ENCODE assay signal across 8 cellular contexts in the genomic region with DNA sequence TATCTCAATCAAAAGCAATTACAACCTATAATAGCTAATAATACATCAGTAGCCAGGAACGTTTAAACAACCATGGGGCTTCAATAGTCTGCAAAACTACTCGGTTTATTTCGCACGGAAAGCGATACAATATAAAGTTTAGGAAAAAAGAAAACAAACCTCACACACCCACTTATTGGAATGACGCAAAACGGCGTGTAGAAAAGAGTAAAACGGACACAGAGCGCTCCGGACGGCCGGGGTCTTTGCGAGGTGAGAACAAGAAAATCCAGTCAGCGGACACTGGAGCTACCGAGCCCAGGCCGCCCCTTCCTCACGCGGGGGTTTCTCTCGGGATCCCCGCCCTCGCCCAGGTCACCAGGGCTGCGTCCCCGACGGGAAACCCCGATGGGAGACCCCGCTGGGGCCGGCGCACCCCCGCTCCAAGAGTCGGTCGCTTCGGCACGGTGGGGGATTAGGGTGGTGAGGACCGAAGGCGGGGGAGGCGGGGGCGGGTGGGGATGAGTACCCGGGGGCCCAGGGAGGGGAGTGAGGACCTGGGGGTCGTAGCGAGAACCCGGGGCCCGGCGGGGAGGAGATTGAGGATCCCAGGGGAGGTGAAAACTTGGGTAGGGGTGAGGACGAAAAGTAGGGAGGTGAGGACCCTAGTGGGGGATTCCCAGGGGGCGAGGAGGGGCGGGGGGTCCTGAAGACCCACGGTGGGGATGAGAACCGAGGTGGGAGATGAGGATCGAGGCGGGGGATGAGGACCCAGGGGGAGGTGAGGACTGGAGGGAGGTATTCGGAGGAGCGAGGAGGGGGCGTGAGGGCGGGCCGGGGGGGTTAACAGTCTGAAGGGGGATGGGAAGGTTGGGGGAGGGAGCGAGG. TPM values are rescaled to one million over a fixed set of nuclear protein-coding genes. Genes with fewer than 3 reads are reported as not detected.
A peak's percentile ranks its signal among the peaks of the same experiment; 100 is the strongest.
DNase-seq lines count a peak whose midpoint lies in the region; ATAC-seq and TF ChIP-seq lines count a peak whose summit lies in the region.

No MANE protein-coding gene starts in this region.

- H3K4me1 ChIP-seq in adrenal gland (replicated peaks in 1 of 2) (peaks cover 9 to 32% of the 10 kb centered on the region in 2 donors), thyroid gland (peaks cover 5 to 13% of the 10 kb centered on the region in 2 donors)

- H3K9me3 ChIP-seq in adrenal gland (replicated peaks in 1 of 3) (no peaks in the 10 kb centered on the region), thyroid gland (no peaks in the 10 kb centered on the region)

- POLR2A ChIA-PET in activated CD4-positive, alpha-beta T cell treated with anti-CD3 and anti-CD28 coated beads for 36 hours (lab: Charles Lee) = interaction anchor here (0.6 to 0.7 kb wide), 2 partner anchors 10 to 362 kb away, joined by 3 read pairs; no protein-coding TSS in a partner anchor

- CTCF ChIA-PET in activated CD4-positive, alpha-beta T cell treated with anti-CD3 and anti-CD28 coated beads for 36 hours (lab: Charles Lee) = no interaction called here

- no peaks in the 10 kb centered on the region for H3K9me3 Mint-ChIP-seq in activated CD4-positive, alpha-beta T cell treated with anti-CD3 and anti-CD28 coated beads for 36 hours (ENCODE audit: low read depth)

- intact Hi-C loops in activated CD4-positive, alpha-beta T cell treated with anti-CD3 and anti-CD28 coated beads for 36 hours (cut with DNase I, micrococcal nuclease) = loop anchor here (2.0 to 5.0 kb wide), 7 partner anchors 151 to 1067 kb away; a partner anchor contains a TSS
- intact Hi-C loops in adrenal gland (cut with DNase I) (loop anchor here in 1 of 2 donors (10.0 kb wide), 1 partner anchor 93 kb away; no protein-coding TSS in a partner anchor), thyroid gland (cut with DNase I) (no loop called here)

- H3K27me3 ChIP-seq in adrenal gland (no peaks in the 10 kb centered on the region), thyroid gland (no peaks in the 10 kb centered on the region)

- no peak for DNase-seq in activated CD4-positive, alpha-beta T cell treated with anti-CD3 and anti-CD28 coated beads for 36 hours
- no peak for DNase-seq in activated CD4-positive, alpha-beta T cell treated with anti-CD3 and anti-CD28 coated beads, Interleukin-2, amount 50 U/mL, for 1 hour
- peak in 1 of 7 donors; percentile 37 for DNase-seq in adrenal gland
- peak; percentile 0 for DNase-seq in kidney glomerular epithelial cell (lab: John Stamatoyannopoulos, UW)
- DNase-seq in thyroid gland = no peak
- no peak for DNase-seq in NCI-H146 (lab: John Stamatoyannopoulos, UW)

- peak overlapping the region; percentile 87 for H3K4me3 Mint-ChIP-seq in activated CD4-positive, alpha-beta T cell treated with anti-CD3 and anti-CD28 coated beads for 36 hours

- H3K27me3 Mint-ChIP-seq in activated CD4-positive, alpha-beta T cell treated with anti-CD3 and anti-CD28 coated beads for 36 hours = no peaks in the 10 kb centered on the region

- H3K4me3 ChIP-seq in adrenal gland (peak overlapping the region in 2 of 4 donors; percentile 68 to 100), thyroid gland (replicated peaks in 1 of 3) (peak overlapping the region; percentile 84 to 99 (median 99))

- WGBS in adrenal gland, 4 donors = 1 to 2% (median 1%) methylated on average over 26 to 57 of the region's 57 CpGs
- 1% methylated on average over 37 to 46 of the region's 57 CpGs for WGBS in thyroid gland, 2 donors

- peaks cover 39% of the 10 kb centered on the region for H3K4me1 Mint-ChIP-seq in activated CD4-positive, alpha-beta T cell treated with anti-CD3 and anti-CD28 coated beads for 36 hours

- TF ChIP-seq CTCF in adrenal gland (IDR thresholded peaks at IDR 0.05) = no peak
- no peak for TF ChIP-seq CTCF in thyroid gland (IDR thresholded peaks at IDR 0.05)

- no peak for ATAC-seq in activated CD4-positive, alpha-beta T cell treated with anti-CD3 and anti-CD28 coated beads for 36 hours
- ATAC-seq in GM21737 (IDR thresholded peaks at IDR 0.05; ENCODE audit: unreplicated experiment) (no peak), GM21717 (IDR thresholded peaks at IDR 0.05; ENCODE audit: unreplicated experiment) (no peak)

- TF ChIP-seq POLR2A in adrenal gland (IDR thresholded peaks at IDR 0.05) (no peak), thyroid gland (IDR thresholded peaks at IDR 0.05) (no peak)

- H3K36me3 Mint-ChIP-seq in activated CD4-positive, alpha-beta T cell treated with anti-CD3 and anti-CD28 coated beads for 36 hours (ENCODE audit: low read depth) = peaks cover 27% of the 10 kb centered on the region

- H3K27ac Mint-ChIP-seq in activated CD4-positive, alpha-beta T cell treated with anti-CD3 and anti-CD28 coated beads for 36 hours = peak overlapping the region; percentile 82

- H3K27ac ChIP-seq in adrenal gland (peak overlapping the region in 3 of 5 donors; percentile 89 to 100 (median 96)), thyroid gland (peak overlapping the region in 2 of 3 donors; percentile 97 to 99)

- H3K36me3 ChIP-seq in adrenal gland (replicated peaks in 1 of 2) (peaks cover 0 to 8% of the 10 kb centered on the region in 2 donors), thyroid gland (peaks cover 0 to 5% of the 10 kb centered on the region in 2 donors)

RNA-seq across cellular contexts. Expression of a gene that starts 0.7 kb away (rescaled TPM):
- 10 to 100 TPM; 41.6 to 48.3 TPM for total RNA-seq in activated CD4-positive, alpha-beta T cell treated with anti-CD3 and anti-CD28 coated beads for 36 hours
- 10 to 100 TPM; 16.4 to 50.3 (median 25.6) TPM for total RNA-seq in adrenal gland
- polyA plus RNA-seq in adrenal gland = 10 to 100 TPM in 2 of 3 donors, 1 to 10 TPM in 1; 8.5 to 55.2 (median 34.0) TPM
- 10 to 100 TPM; 23.2 to 39.3 (median 28.7) TPM for total RNA-seq in thyroid gland

RNA-seq across cellular contexts. Expression of a gene that starts 51.1 kb away (rescaled TPM):
- under 1 TPM; 0.39 to 0.55 TPM for total RNA-seq in activated CD4-positive, alpha-beta T cell treated with anti-CD3 and anti-CD28 coated beads for 36 hours
- total RNA-seq in adrenal gland (1 to 10 TPM in 2 of 8 donors, under 1 TPM in 6; 0.18 to 1.6 (median 0.55) TPM), thyroid gland (1 to 10 TPM; 1.3 to 1.8 (median 1.5) TPM)
- 1 to 10 TPM in 1 of 3 donors, under 1 TPM in 2; 0.18 to 1.3 (median 0.40) TPM for polyA plus RNA-seq in adrenal gland
